14 cellular contexts compared by ENCODE assay signal in genomic region chr7:102220929-102221850, GRCh38.
DNase-seq lines count a peak whose midpoint lies in the region; ATAC-seq and TF ChIP-seq lines count a peak whose summit lies in the region.
"Had no signal": no experiment of that assay in that cellular context is flagged by ENCODE, and none has a peak within 500 bp of the region (broad histone marks: within the 10 kb centered on the region; RNA-seq: fewer than 3 reads in every experiment).

No MANE protein-coding gene starts in this region.

- H3K36me3 Mint-ChIP-seq in endodermal cell (ENCODE audit: low read depth) (peaks cover 53% of the 10 kb centered on the region), nephron (ENCODE audit: low read depth) (peaks cover 20% of the 10 kb centered on the region)

- H3K4me3 ChIP-seq in endodermal cell (ENCODE audit: low read length) (no peak overlapping the region), left lung (no peak overlapping the region)
- H3K4me3 ChIP-seq: ascending aorta had no signal

- no peak overlapping the region for H3K9ac ChIP-seq in endodermal cell (ENCODE audit: extremely low read depth, low read length, poor library complexity, severe bottlenecking)
- H3K9ac ChIP-seq: parathyroid adenoma had no signal

- WGBS in endodermal cell (ENCODE audit: insufficient coverage in 1 of 2, insufficient read length in 1 of 2), 2 experiments = 92 to 96% methylated on average over 16 to 20 of the region's 21 CpGs

- H3K27ac Mint-ChIP-seq in endodermal cell (no peak overlapping the region), nephron (peak overlapping the region; percentile 83 to 86 (median 85))
- H3K27ac Mint-ChIP-seq: activated CD4-positive, alpha-beta memory T cell treated with anti-CD3 and anti-CD28 coated beads, Interleukin-2, amount 10 ng/mL, durations not matched to agents 7 days and 5 days; activated T-helper 2 cell treated with anti-CD3 and anti-CD28 coated beads, Interferon-gamma antibody, Interleukin-2, Interleukin-4, amounts not matched to agents 10 μg/mL and 5 μg/mL and 100 μg/mL, durations not matched to agents 14 hours and 24 hours and 36 hours; effector memory CD8-positive, alpha-beta T cell had no signal

- H3K9me3 Mint-ChIP-seq in endodermal cell (no peaks in the 10 kb centered on the region), nephron (no peaks in the 10 kb centered on the region)
- H3K9me3 Mint-ChIP-seq: activated CD4-positive, alpha-beta memory T cell treated with anti-CD3 and anti-CD28 coated beads, Interleukin-2, amount 10 ng/mL, durations not matched to agents 7 days and 5 days; effector memory CD8-positive, alpha-beta T cell had no signal

- H3K4me1 ChIP-seq in endodermal cell (ENCODE audit: control insufficient read depth, insufficient read depth, low read length) (no peaks in the 10 kb centered on the region), left lung (no peaks in the 10 kb centered on the region)
- H3K4me1 ChIP-seq: ascending aorta had no signal

- ATAC-seq in left lung = no peak
- no peak for ATAC-seq in GM18873 (IDR thresholded peaks at IDR 0.05; ENCODE audit: low FRiP score, unreplicated experiment)
- ATAC-seq: effector memory CD8-positive, alpha-beta T cell had no signal

- H3K9me3 ChIP-seq in endodermal cell (ENCODE audit: control insufficient read depth, low read length) (no peaks in the 10 kb centered on the region), left lung (no peaks in the 10 kb centered on the region)
- H3K9me3 ChIP-seq: ascending aorta had no signal

- DNase-seq in EL = peak; percentile 76
- peak; percentile 15 for DNase-seq in RPMI7951 (ENCODE audit: low read depth)
- no peak for DNase-seq in endodermal cell
- DNase-seq in left lung = no peak
- DNase-seq in iPS-NIHi7 (ENCODE audit: extremely low spot score) = no peak
- no peak for DNase-seq in amniotic stem cell (lab: John Stamatoyannopoulos, UW)
- DNase-seq: activated CD4-positive, alpha-beta memory T cell treated with anti-CD3 and anti-CD28 coated beads, Interleukin-2, amount 10 ng/mL, durations not matched to agents 7 days and 5 days; effector memory CD8-positive, alpha-beta T cell; glutamatergic neuron had no signal

- H3K27me3 ChIP-seq in endodermal cell (ENCODE audit: control insufficient read depth, insufficient read depth, low read length, poor library complexity, severe bottlenecking) (no peaks in the 10 kb centered on the region), left lung (no peaks in the 10 kb centered on the region)
- H3K27me3 ChIP-seq: ascending aorta had no signal

- intact Hi-C loops in left lung (cut with DNase I) = no loop called here

- no peaks in the 10 kb centered on the region for H3K4me1 Mint-ChIP-seq in endodermal cell
- peaks cover 24% of the 10 kb centered on the region for H3K4me1 Mint-ChIP-seq in nephron
- H3K4me1 Mint-ChIP-seq: activated CD4-positive, alpha-beta memory T cell treated with anti-CD3 and anti-CD28 coated beads, Interleukin-2, amount 10 ng/mL, durations not matched to agents 7 days and 5 days had no signal

- H3K27me3 Mint-ChIP-seq in endodermal cell (ENCODE audit: insufficient read depth) = no peaks in the 10 kb centered on the region
- H3K27me3 Mint-ChIP-seq in nephron (ENCODE audit: low read depth) = peaks cover 3% of the 10 kb centered on the region
- H3K27me3 Mint-ChIP-seq: activated CD4-positive, alpha-beta memory T cell treated with anti-CD3 and anti-CD28 coated beads, Interleukin-2, amount 10 ng/mL, durations not matched to agents 7 days and 5 days; effector memory CD8-positive, alpha-beta T cell had no signal

- TF ChIP-seq CTCF in endodermal cell (conservative IDR thresholded peaks at IDR 0.05) (no peak), nephron (IDR thresholded peaks at IDR 0.05; ENCODE audit: unreplicated experiment in 3 of 3) (no peak), left lung (IDR thresholded peaks at IDR 0.05) (no peak)

- peaks cover 16% of the 10 kb centered on the region for H3K36me3 ChIP-seq in endodermal cell (ENCODE audit: control insufficient read depth, insufficient read depth, low read length)
- peaks cover 0 to 29% of the 10 kb centered on the region in 2 donors for H3K36me3 ChIP-seq in left lung
- H3K36me3 ChIP-seq: ascending aorta had no signal

- H3K4me3 Mint-ChIP-seq in endodermal cell (no peak overlapping the region), nephron (peak overlapping the region in 1 of 3 experiments; percentile 11)
- H3K4me3 Mint-ChIP-seq: activated CD4-positive, alpha-beta memory T cell treated with anti-CD3 and anti-CD28 coated beads, Interleukin-2, amount 10 ng/mL, durations not matched to agents 7 days and 5 days; effector memory CD8-positive, alpha-beta T cell had no signal

- H3K27ac ChIP-seq in endodermal cell (ENCODE audit: low read depth, low read length) (peak overlapping the region; percentile 24), left lung (no peak overlapping the region)
- H3K27ac ChIP-seq: ascending aorta, parathyroid adenoma had no signal

Comparison
In these comparisons a context has a peak if more than half of its experiments do, and no peak if none do; other contexts are left out.
1. DNase-seq: peak in EL (single experiment) and RPMI7951 (single experiment); none in endodermal cell (single experiment), left lung (0 of 2), iPS-NIHi7 (single experiment) and amniotic stem cell (single experiment).